22 cellular contexts compared by ENCODE assay signal in the genomic region with DNA sequence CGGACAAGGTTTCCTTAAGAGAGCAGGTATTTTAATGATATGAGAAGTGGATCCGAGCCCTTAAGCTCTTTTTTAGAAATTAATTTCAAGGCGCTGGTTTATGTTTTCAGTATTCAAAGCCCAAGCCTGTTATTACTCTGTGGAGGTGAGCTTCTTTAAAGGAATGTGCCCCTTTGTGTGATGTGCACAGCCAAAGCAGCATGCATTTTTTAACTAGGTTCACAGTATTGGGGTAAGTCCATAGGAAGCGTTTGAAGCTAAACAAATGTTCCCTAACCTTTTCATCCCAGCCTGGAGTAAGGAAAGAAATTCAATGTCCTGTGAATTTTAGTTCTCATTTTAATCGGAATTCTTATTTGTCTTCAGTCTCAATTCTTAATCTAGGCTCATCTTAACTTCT.
DNase-seq lines count a peak whose midpoint lies in the region; ATAC-seq and TF ChIP-seq lines count a peak whose summit lies in the region.
"Had no signal": no experiment of that assay in that cellular context is flagged by ENCODE, and none has a peak within 500 bp of the region (broad histone marks: within the 10 kb centered on the region; RNA-seq: fewer than 3 reads in every experiment).

No MANE protein-coding gene starts in this region.

- 71 to 90% methylated on average over 4 to 5 of the region's 5 CpGs for WGBS in endodermal cell (ENCODE audit: insufficient coverage in 1 of 2, insufficient read length in 1 of 2), 2 experiments
- 82% methylated on average over 5 of the region's 5 CpGs for WGBS in smooth muscle cell (ENCODE audit: low lambda C conversion rate)

- H3K27me3 Mint-ChIP-seq in WTC11 (ENCODE audit: low read depth), result no peaks in the 10 kb centered on the region
- peaks cover 16% of the 10 kb centered on the region for H3K27me3 Mint-ChIP-seq in endodermal cell (ENCODE audit: insufficient read depth)

- H3K27ac Mint-ChIP-seq in WTC11 (no peak overlapping the region), endodermal cell (peak overlapping the region; percentile 23)
- H3K27ac Mint-ChIP-seq: CD14-positive monocyte; CD4-positive, alpha-beta memory T cell; CD4-positive, CD25-positive, alpha-beta regulatory T cell; CD8-positive, alpha-beta memory T cell had no signal

- TF ChIP-seq CTCF in WTC11 (IDR thresholded peaks at IDR 0.05), result no peak
- TF ChIP-seq CTCF in endodermal cell (conservative IDR thresholded peaks at IDR 0.05), result no peak
- TF ChIP-seq CTCF in smooth muscle cell (IDR thresholded peaks at IDR 0.05; ENCODE audit: borderline replicate concordance, insufficient read depth, poor library complexity, severe bottlenecking), result no peak

- H3K4me3 ChIP-seq in endodermal cell (ENCODE audit: low read length) (no peak overlapping the region), smooth muscle cell (no peak overlapping the region)
- H3K4me3 ChIP-seq: BLaER1 had no signal

- H3K9me3 Mint-ChIP-seq in WTC11 (peaks cover 11% of the 10 kb centered on the region), endodermal cell (peaks cover 8% of the 10 kb centered on the region)
- H3K9me3 Mint-ChIP-seq: CD4-positive, alpha-beta memory T cell; CD4-positive, CD25-positive, alpha-beta regulatory T cell; CD8-positive, alpha-beta memory T cell had no signal

- DNase-seq in WTC11 (ENCODE audit: low spot score) (no peak), endodermal cell (no peak), smooth muscle cell (lab: John Stamatoyannopoulos, UW; ENCODE audit: unreplicated experiment) (no peak), EL (no peak), mucosa of gallbladder (ENCODE audit: low spot score) (no peak)
- DNase-seq: 8988T; ACHN; BE2C; C1 segment of cervical spinal cord; CD4-positive, alpha-beta memory T cell; CD4-positive, CD25-positive, alpha-beta regulatory T cell; CD8-positive, alpha-beta memory T cell; COR-L47; DMS 273 treated with DMSO at 0.1 percent for 48 hours; DMS153; DMS53; DMS79; DND-41; GF-D8 had no signal

- H3K4me1 ChIP-seq in endodermal cell (ENCODE audit: control insufficient read depth, insufficient read depth, low read length) (peaks cover 7% of the 10 kb centered on the region), smooth muscle cell (ENCODE audit: low read depth) (peaks cover 16% of the 10 kb centered on the region)
- H3K4me1 ChIP-seq: BE2C, BLaER1 had no signal

- peaks cover 7% of the 10 kb centered on the region for H3K4me1 Mint-ChIP-seq in WTC11
- peaks cover 21% of the 10 kb centered on the region for H3K4me1 Mint-ChIP-seq in endodermal cell
- H3K4me1 Mint-ChIP-seq: CD4-positive, alpha-beta memory T cell; CD4-positive, CD25-positive, alpha-beta regulatory T cell; CD8-positive, alpha-beta memory T cell had no signal

- no peaks in the 10 kb centered on the region for H3K36me3 Mint-ChIP-seq in WTC11
- H3K36me3 Mint-ChIP-seq in endodermal cell (ENCODE audit: low read depth), result no peaks in the 10 kb centered on the region
- H3K36me3 Mint-ChIP-seq: CD14-positive monocyte; CD4-positive, alpha-beta memory T cell; CD4-positive, CD25-positive, alpha-beta regulatory T cell; CD8-positive, alpha-beta memory T cell had no signal

- H3K4me3 Mint-ChIP-seq in WTC11, result no peak overlapping the region
- no peak overlapping the region for H3K4me3 Mint-ChIP-seq in endodermal cell
- H3K4me3 Mint-ChIP-seq: CD14-positive monocyte; CD4-positive, alpha-beta memory T cell; CD4-positive, CD25-positive, alpha-beta regulatory T cell; CD8-positive, alpha-beta memory T cell had no signal

- POLR2A ChIA-PET in WTC11 (lab: Charles Lee), result no interaction called here

- H2AFZ ChIP-seq in smooth muscle cell (ENCODE audit: low read depth), result no peak overlapping the region

- H3K36me3 ChIP-seq in endodermal cell (ENCODE audit: control insufficient read depth, insufficient read depth, low read length), result no peaks in the 10 kb centered on the region
- H3K36me3 ChIP-seq in smooth muscle cell (ENCODE audit: low read depth), result no peaks in the 10 kb centered on the region
- H3K36me3 ChIP-seq: BE2C, BLaER1 had no signal

- ATAC-seq in WTC11 (peak; percentile 62), GM18519 (IDR thresholded peaks at IDR 0.05; ENCODE audit: low FRiP score, unreplicated experiment) (no peak)

- H3K27me3 ChIP-seq in endodermal cell (ENCODE audit: control insufficient read depth, insufficient read depth, low read length, poor library complexity, severe bottlenecking), result peaks cover 7% of the 10 kb centered on the region
- H3K27me3 ChIP-seq in smooth muscle cell (ENCODE audit: low read depth), result no peaks in the 10 kb centered on the region
- H3K27me3 ChIP-seq: BE2C, BLaER1 had no signal

- peak overlapping the region; percentile 53 for H3K4me2 ChIP-seq in smooth muscle cell
- H3K4me2 ChIP-seq: BLaER1 had no signal

- no peaks in the 10 kb centered on the region for H4K20me1 ChIP-seq in smooth muscle cell (ENCODE audit: low read depth)
- H4K20me1 ChIP-seq: BLaER1 had no signal

- H3K9ac ChIP-seq in endodermal cell (ENCODE audit: extremely low read depth, low read length, poor library complexity, severe bottlenecking), result no peak overlapping the region
- H3K9ac ChIP-seq in smooth muscle cell (ENCODE audit: low read depth), result no peak overlapping the region
- H3K9ac ChIP-seq: BLaER1 had no signal

- H3K9me3 ChIP-seq in endodermal cell (ENCODE audit: control insufficient read depth, low read length) (peaks cover 4% of the 10 kb centered on the region), smooth muscle cell (replicated peaks; ENCODE audit: low read depth) (no peaks in the 10 kb centered on the region)
- H3K9me3 ChIP-seq: BE2C, BLaER1 had no signal

- CTCF ChIA-PET in WTC11 (lab: Charles Lee), result interaction anchor here (0.6 to 2.3 kb wide), 4 partner anchors 217 to 334 kb away, joined by 3 to 21 read pairs (median 5); a partner anchor contains a TSS

- H3F3A ChIP-seq in smooth muscle cell (ENCODE audit: low read depth), result peaks cover 18% of the 10 kb centered on the region

- H3K27ac ChIP-seq in endodermal cell (ENCODE audit: low read depth, low read length) (no peak overlapping the region), smooth muscle cell (ENCODE audit: low read depth) (peak overlapping the region; percentile 50)
- H3K27ac ChIP-seq: BLaER1 had no signal

- no peaks in the 10 kb centered on the region for H3K79me2 ChIP-seq in smooth muscle cell (ENCODE audit: low read depth)

TF ChIP-seq in WTC11, 78 proteins besides CTCF, POLR2A, EP300 and RAD21 (continues in another document):
- TF ChIP-seq ZNF317 (CRISPR knock-in tag; IDR thresholded peaks at IDR 0.05; ENCODE audit: borderline replicate concordance, low read depth) (no peak), FOXK1 (CRISPR knock-in tag; IDR thresholded peaks at IDR 0.05) (no peak), ZNF138 (CRISPR knock-in tag; conservative IDR thresholded peaks at IDR 0.05) (no peak), NFYB (CRISPR knock-in tag; conservative IDR thresholded peaks at IDR 0.05; ENCODE audit: low read depth) (no peak), CREM (CRISPR knock-in tag; IDR thresholded peaks at IDR 0.05) (no peak), ETV6 (CRISPR knock-in tag; IDR thresholded peaks at IDR 0.05) (no peak)
- TF ChIP-seq, protein P1, sequence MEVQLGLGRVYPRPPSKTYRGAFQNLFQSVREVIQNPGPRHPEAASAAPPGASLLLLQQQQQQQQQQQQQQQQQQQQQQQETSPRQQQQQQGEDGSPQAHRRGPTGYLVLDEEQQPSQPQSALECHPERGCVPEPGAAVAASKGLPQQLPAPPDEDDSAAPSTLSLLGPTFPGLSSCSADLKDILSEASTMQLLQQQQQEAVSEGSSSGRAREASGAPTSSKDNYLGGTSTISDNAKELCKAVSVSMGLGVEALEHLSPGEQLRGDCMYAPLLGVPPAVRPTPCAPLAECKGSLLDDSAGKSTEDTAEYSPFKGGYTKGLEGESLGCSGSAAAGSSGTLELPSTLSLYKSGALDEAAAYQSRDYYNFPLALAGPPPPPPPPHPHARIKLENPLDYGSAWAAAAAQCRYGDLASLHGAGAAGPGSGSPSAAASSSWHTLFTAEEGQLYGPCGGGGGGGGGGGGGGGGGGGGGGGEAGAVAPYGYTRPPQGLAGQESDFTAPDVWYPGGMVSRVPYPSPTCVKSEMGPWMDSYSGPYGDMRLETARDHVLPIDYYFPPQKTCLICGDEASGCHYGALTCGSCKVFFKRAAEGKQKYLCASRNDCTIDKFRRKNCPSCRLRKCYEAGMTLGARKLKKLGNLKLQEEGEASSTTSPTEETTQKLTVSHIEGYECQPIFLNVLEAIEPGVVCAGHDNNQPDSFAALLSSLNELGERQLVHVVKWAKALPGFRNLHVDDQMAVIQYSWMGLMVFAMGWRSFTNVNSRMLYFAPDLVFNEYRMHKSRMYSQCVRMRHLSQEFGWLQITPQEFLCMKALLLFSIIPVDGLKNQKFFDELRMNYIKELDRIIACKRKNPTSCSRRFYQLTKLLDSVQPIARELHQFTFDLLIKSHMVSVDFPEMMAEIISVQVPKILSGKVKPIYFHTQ (CRISPR knock-in tag; IDR thresholded peaks at IDR 0.05), result no peak
- TF ChIP-seq, protein P2, sequence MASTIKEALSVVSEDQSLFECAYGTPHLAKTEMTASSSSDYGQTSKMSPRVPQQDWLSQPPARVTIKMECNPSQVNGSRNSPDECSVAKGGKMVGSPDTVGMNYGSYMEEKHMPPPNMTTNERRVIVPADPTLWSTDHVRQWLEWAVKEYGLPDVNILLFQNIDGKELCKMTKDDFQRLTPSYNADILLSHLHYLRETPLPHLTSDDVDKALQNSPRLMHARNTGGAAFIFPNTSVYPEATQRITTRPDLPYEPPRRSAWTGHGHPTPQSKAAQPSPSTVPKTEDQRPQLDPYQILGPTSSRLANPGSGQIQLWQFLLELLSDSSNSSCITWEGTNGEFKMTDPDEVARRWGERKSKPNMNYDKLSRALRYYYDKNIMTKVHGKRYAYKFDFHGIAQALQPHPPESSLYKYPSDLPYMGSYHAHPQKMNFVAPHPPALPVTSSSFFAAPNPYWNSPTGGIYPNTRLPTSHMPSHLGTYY (CRISPR knock-in tag; IDR thresholded peaks at IDR 0.05), result no peak
